Comparison of ENCODE assay signal across 11 cellular contexts in the genomic region with DNA sequence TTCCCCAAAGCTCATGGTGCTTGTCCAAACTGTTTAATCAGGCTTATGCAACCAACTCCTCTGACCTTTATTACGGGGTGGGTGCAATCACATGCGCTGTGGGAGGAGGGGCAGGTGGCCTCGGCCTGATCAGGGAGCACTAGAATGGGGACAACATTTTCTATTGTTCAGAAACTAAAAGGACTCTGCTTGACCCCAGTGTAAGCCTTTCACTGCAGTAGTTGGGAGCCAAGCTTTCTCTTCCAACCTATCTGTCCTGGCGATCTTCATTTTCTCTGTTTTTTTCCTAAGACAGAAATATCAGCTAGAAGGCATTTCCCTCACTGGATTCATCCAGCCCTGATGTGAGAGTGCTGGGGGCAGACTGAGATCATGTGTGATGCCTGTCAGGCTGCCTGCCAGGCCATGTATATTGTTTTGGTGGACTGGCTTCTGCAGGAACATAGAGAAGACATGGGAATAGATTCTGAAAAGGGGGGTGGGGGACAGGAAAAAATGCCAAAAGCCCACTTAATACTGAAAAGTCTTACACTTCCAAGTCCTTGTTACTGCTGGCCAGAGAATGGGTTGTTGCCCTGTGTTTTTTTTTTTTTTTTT.
A peak's percentile ranks its signal among the peaks of the same experiment; 100 is the strongest.
DNase-seq lines count a peak whose midpoint lies in the region; ATAC-seq and TF ChIP-seq lines count a peak whose summit lies in the region.
"Had no signal": no experiment of that assay in that cellular context is flagged by ENCODE, and none has a peak within 500 bp of the region (broad histone marks: within the 10 kb centered on the region; RNA-seq: fewer than 3 reads in every experiment).

No MANE protein-coding gene starts in this region.

- TF ChIP-seq CTCF in prostate gland (IDR thresholded peaks at IDR 0.05), result no peak
- no peak for TF ChIP-seq CTCF in CD8-positive, alpha-beta T cell (IDR thresholded peaks at IDR 0.05)

- peak; percentile 88 for ATAC-seq in SK-N-SH treated with all-trans-retinoic acid at 6 μM for 48 hours
- peak; percentile 89 for ATAC-seq in Right ventricle myocardium superior (ENCODE audit: poor library complexity)
- ATAC-seq in GM18867 (IDR thresholded peaks at IDR 0.05; ENCODE audit: unreplicated experiment), result no peak
- no peak for ATAC-seq in CD8-positive, alpha-beta T cell
- no peak for ATAC-seq in HG03520 (IDR thresholded peaks at IDR 0.05; ENCODE audit: unreplicated experiment)

- no peaks in the 10 kb centered on the region for H3K36me3 ChIP-seq in prostate gland
- H3K36me3 ChIP-seq in CD8-positive, alpha-beta T cell (ENCODE audit: insufficient read depth, low read length), result no peaks in the 10 kb centered on the region

- 4% methylated on average over 4 of the region's 4 CpGs for WGBS in prostate gland

- no peaks in the 10 kb centered on the region for H3K27me3 Mint-ChIP-seq in CD8-positive, alpha-beta T cell (ENCODE audit: low read depth)

- intact Hi-C loops in Right ventricle myocardium superior (cut with DNase I) (no loop called here), prostate gland (cut with DNase I) (loop anchor here (5.0 to 10.0 kb wide), 4 partner anchors 42 to 769 kb away; no protein-coding TSS in a partner anchor)
- intact Hi-C loops in CD8-positive, alpha-beta T cell (cut with DNase I, micrococcal nuclease), result no loop called here

- no peaks in the 10 kb centered on the region for H3K9me3 Mint-ChIP-seq in CD8-positive, alpha-beta T cell

- no peak overlapping the region for H3K4me3 Mint-ChIP-seq in CD8-positive, alpha-beta T cell

- no peak overlapping the region for H3K4me3 ChIP-seq in prostate gland
- H3K4me3 ChIP-seq in CD8-positive, alpha-beta T cell (ENCODE audit: low read depth, low read length), result no peak overlapping the region

- H3K4me1 ChIP-seq in prostate gland (replicated peaks), result no peaks in the 10 kb centered on the region
- no peaks in the 10 kb centered on the region for H3K4me1 ChIP-seq in CD8-positive, alpha-beta T cell (ENCODE audit: insufficient read depth, low read length)

- H3K27me3 ChIP-seq in prostate gland (replicated peaks; ENCODE audit: insufficient read depth), result no peaks in the 10 kb centered on the region
- no peaks in the 10 kb centered on the region for H3K27me3 ChIP-seq in CD8-positive, alpha-beta T cell (ENCODE audit: insufficient read depth, low read length)

- no peaks in the 10 kb centered on the region for H3K36me3 Mint-ChIP-seq in CD8-positive, alpha-beta T cell

- H3K27ac Mint-ChIP-seq in CD8-positive, alpha-beta T cell, result no peak overlapping the region

- peak; percentile 43 for DNase-seq in Daoy (ENCODE audit: low read depth)
- DNase-seq in Right ventricle myocardium superior, result peak; percentile 77
- DNase-seq in prostate gland (ENCODE audit: low spot score), result peak; percentile 64
- no peak for DNase-seq in CD8-positive, alpha-beta T cell
- no peak for DNase-seq in stimulated activated CD4-positive, alpha-beta T cell treated with anti-CD3 and anti-CD28 coated beads, Interleukin-15, amount 100 ng/mL, for 24 hours
- DNase-seq: activated T-cell treated with anti-CD3 and anti-CD28 coated beads for 4 hours, DND-41, NCI-H2081 had no signal

- peaks cover 4% of the 10 kb centered on the region for H3K4me1 Mint-ChIP-seq in CD8-positive, alpha-beta T cell (ENCODE audit: low read depth)

- no peak for TF ChIP-seq POLR2A in prostate gland (IDR thresholded peaks at IDR 0.05)

- no peaks in the 10 kb centered on the region for H3K9me3 ChIP-seq in prostate gland
- H3K9me3 ChIP-seq in CD8-positive, alpha-beta T cell (ENCODE audit: low read length), result no peaks in the 10 kb centered on the region

- POLR2A ChIA-PET in CD8-positive, alpha-beta T cell (lab: Charles Lee), result no interaction called here

- CTCF ChIA-PET in CD8-positive, alpha-beta T cell (lab: Charles Lee), result interaction anchor here (1.0 kb wide), 1 partner anchor 9 kb away, joined by 3 read pairs; no protein-coding TSS in a partner anchor

- peak overlapping the region; percentile 55 to 59 for H3K27ac ChIP-seq in prostate gland
- no peak overlapping the region for H3K27ac ChIP-seq in CD8-positive, alpha-beta T cell (ENCODE audit: low read depth, low read length)

TF ChIP-seq in SK-N-SH treated with all-trans-retinoic acid at 6 μM for 48 hours, 23 proteins besides CTCF, POLR2A, EP300 and RAD21:
- TF ChIP-seq, protein P1, sequence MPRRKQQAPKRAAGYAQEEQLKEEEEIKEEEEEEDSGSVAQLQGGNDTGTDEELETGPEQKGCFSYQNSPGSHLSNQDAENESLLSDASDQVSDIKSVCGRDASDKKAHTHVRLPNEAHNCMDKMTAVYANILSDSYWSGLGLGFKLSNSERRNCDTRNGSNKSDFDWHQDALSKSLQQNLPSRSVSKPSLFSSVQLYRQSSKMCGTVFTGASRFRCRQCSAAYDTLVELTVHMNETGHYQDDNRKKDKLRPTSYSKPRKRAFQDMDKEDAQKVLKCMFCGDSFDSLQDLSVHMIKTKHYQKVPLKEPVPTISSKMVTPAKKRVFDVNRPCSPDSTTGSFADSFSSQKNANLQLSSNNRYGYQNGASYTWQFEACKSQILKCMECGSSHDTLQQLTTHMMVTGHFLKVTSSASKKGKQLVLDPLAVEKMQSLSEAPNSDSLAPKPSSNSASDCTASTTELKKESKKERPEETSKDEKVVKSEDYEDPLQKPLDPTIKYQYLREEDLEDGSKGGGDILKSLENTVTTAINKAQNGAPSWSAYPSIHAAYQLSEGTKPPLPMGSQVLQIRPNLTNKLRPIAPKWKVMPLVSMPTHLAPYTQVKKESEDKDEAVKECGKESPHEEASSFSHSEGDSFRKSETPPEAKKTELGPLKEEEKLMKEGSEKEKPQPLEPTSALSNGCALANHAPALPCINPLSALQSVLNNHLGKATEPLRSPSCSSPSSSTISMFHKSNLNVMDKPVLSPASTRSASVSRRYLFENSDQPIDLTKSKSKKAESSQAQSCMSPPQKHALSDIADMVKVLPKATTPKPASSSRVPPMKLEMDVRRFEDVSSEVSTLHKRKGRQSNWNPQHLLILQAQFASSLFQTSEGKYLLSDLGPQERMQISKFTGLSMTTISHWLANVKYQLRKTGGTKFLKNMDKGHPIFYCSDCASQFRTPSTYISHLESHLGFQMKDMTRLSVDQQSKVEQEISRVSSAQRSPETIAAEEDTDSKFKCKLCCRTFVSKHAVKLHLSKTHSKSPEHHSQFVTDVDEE (CRISPR knock-in tag; IDR thresholded peaks at IDR 0.05), result peak; percentile 74; the same call in 1 of the 2 replicates
- TF ChIP-seq ESRRG (CRISPR knock-in tag; IDR thresholded peaks at IDR 0.05) (peak; percentile 49; the same call in 1 of the 2 replicates), TCF4 (CRISPR knock-in tag; IDR thresholded peaks at IDR 0.05; ENCODE audit: borderline replicate concordance) (peak; percentile 22; the same call in 1 of the 2 replicates), CSDC2 (CRISPR knock-in tag; IDR thresholded peaks at IDR 0.05) (peak; percentile 39; the same call in 1 of the 2 replicates), PPARA (CRISPR knock-in tag; IDR thresholded peaks at IDR 0.05; ENCODE audit: borderline replicate concordance) (no peak), GLIS3 (CRISPR knock-in tag; IDR thresholded peaks at IDR 0.05) (no peak), SNAI2 (CRISPR knock-in tag; IDR thresholded peaks at IDR 0.05) (peak; percentile 70; the same call in 1 of the 2 replicates), ISL1 (CRISPR knock-in tag; IDR thresholded peaks at IDR 0.05) (peak; percentile 48)

Comparison
In these comparisons a context has a peak if more than half of its experiments do, and no peak if none do; other contexts are left out.
1. DNase-seq: peak in Daoy (single experiment), Right ventricle myocardium superior (single experiment) and prostate gland (single experiment); none in CD8-positive, alpha-beta T cell (0 of 7) and stimulated activated CD4-positive, alpha-beta T cell treated with anti-CD3 and anti-CD28 coated beads, Interleukin-15, amount 100 ng/mL, for 24 hours (single experiment).
2. ATAC-seq: peak in SK-N-SH treated with all-trans-retinoic acid at 6 μM for 48 hours (single experiment) and Right ventricle myocardium superior (single experiment); none in GM18867 (single experiment), CD8-positive, alpha-beta T cell (single experiment) and HG03520 (single experiment).